In the genomic region with DNA sequence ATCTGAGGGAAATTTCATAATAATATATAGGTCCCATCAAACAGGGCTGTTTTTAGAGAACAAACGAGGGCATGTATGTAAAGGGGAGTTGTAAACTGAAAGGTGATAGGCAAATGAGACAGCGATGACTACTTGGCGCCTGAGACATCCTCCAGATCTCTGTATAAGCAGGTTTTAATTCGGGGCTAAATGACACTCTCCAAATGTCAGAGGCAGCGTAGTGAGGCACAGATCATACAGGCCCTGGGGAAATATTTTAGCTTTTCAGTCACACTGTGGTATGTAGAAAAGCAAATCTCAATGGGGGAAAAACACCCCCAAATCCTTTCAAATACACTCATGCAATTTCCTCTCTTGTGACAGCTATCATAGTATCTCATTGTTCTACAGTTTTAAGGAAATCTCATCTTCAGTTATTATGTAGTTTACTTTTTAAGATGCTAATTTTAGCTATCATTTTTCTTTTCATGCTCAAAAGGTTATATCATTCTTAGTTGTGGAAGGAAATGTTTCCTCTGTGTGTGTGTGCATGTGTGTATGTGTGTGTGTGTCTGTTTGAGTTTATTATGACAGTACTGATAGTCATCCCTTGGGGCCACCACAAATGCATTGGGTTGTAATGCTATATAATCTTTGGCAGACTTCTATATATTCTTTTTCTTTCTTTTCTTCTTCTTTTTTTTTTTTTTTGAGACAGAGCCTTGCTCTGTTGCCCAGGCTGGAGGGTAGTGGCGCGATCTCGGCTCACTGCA, we compare ENCODE assay signal across 8 cellular contexts. TPM values are rescaled to one million over a fixed set of nuclear protein-coding genes. Genes with fewer than 3 reads are reported as not detected.
"Had no signal": no experiment of that assay in that cellular context is flagged by ENCODE, and none has a peak within 500 bp of the region (broad histone marks: within the 10 kb centered on the region; RNA-seq: fewer than 3 reads in every experiment).

No MANE protein-coding gene starts in this region.

- ATAC-seq: left lobe of liver, pancreas had no signal

- H3K4me3 Mint-ChIP-seq: activated CD4-positive, alpha-beta T cell treated with anti-CD3 and anti-CD28 coated beads, Interleukin-2, amount 10 ng/mL, durations not matched to agents 7 days and 5 days had no signal

- DNase-seq: activated CD4-positive, alpha-beta T cell treated with anti-CD3 and anti-CD28 coated beads, Interleukin-2, amount 10 ng/mL, durations not matched to agents 7 days and 5 days; activated effector memory CD4-positive, alpha-beta T cell treated with anti-CD3 and anti-CD28 coated beads, Interleukin-2, amount 50 U/mL, for 16 hours; dermis blood vessel endothelial cell; pancreas; stimulated activated CD4-positive, alpha-beta T cell treated with anti-CD3 and anti-CD28 coated beads, Interleukin-1b, Interleukin-23, amount 100 ng/mL, for 48 hours; T-helper 2 cell; tibial artery had no signal

- H3K27ac Mint-ChIP-seq: activated CD4-positive, alpha-beta T cell treated with anti-CD3 and anti-CD28 coated beads, Interleukin-2, amount 10 ng/mL, durations not matched to agents 7 days and 5 days had no signal

- H3K27me3 Mint-ChIP-seq: activated CD4-positive, alpha-beta T cell treated with anti-CD3 and anti-CD28 coated beads, Interleukin-2, amount 10 ng/mL, durations not matched to agents 7 days and 5 days had no signal

RNA-seq across cellular contexts. Expression of a gene that starts 1.1 kb away (rescaled TPM):
- total RNA-seq: dermis blood vessel endothelial cell had no signal
